17 cellular contexts compared by ENCODE assay signal in genomic region chr2:5507374-5507773, GRCh38.
"Had no signal": no experiment of that assay in that cellular context is flagged by ENCODE, and none has a peak within 500 bp of the region (broad histone marks: within the 10 kb centered on the region; RNA-seq: fewer than 3 reads in every experiment).

No MANE protein-coding gene starts in this region.

- H3K27me3 ChIP-seq: esophagus squamous epithelium, thyroid gland had no signal

- H3K36me3 ChIP-seq: esophagus squamous epithelium, thyroid gland had no signal

- H3K4me1 Mint-ChIP-seq: activated CD4-positive, alpha-beta T cell treated with anti-CD3 and anti-CD28 coated beads, Interleukin-2, amount 10 ng/mL, durations not matched to agents 24 days and 14 days; activated naive CD8-positive, alpha-beta T cell treated with anti-CD3 and anti-CD28 coated beads, Interleukin-2, amount 10 ng/mL, durations not matched to agents 7 days and 5 days; natural killer cell had no signal

- DNase-seq: activated CD4-positive, alpha-beta T cell treated with anti-CD3 and anti-CD28 coated beads, Interleukin-2, amount 10 ng/mL, durations not matched to agents 24 days and 14 days; activated CD8-positive, alpha-beta T cell treated with anti-CD3 and anti-CD28 coated beads for 36 hours; activated naive CD4-positive, alpha-beta T cell treated with Interleukin-2 at 50 U/mL for 16 hours; activated naive CD8-positive, alpha-beta T cell treated with anti-CD3 and anti-CD28 coated beads, Interleukin-2, amount 10 ng/mL, durations not matched to agents 7 days and 5 days; activated T-cell treated with anti-CD3 and anti-CD28 coated beads, Interleukin-2, amount 50 U/mL, for 24 hours; amygdala; dermis blood vessel endothelial cell; effector memory CD4-positive, alpha-beta T cell; esophagus squamous epithelium; natural killer cell; nucleus accumbens; retina; stimulated activated CD4-positive, alpha-beta T cell treated with anti-CD3 and anti-CD28 coated beads, Interleukin-2, amount 100 ng/mL, for 24 hours; stimulated activated naive CD4-positive, alpha-beta T cell treated with Interleukin-2 at 50 U/mL for 16 hours; T1000 had no signal

- H3K9me3 Mint-ChIP-seq: activated CD4-positive, alpha-beta T cell treated with anti-CD3 and anti-CD28 coated beads, Interleukin-2, amount 10 ng/mL, durations not matched to agents 24 days and 14 days; activated CD8-positive, alpha-beta T cell treated with anti-CD3 and anti-CD28 coated beads for 36 hours; activated naive CD8-positive, alpha-beta T cell treated with anti-CD3 and anti-CD28 coated beads, Interleukin-2, amount 10 ng/mL, durations not matched to agents 7 days and 5 days; activated T-helper 2 cell treated with anti-CD3 and anti-CD28 coated beads, Interferon-gamma antibody, Interleukin-2, Interleukin-4, amounts not matched to agents 10 μg/mL and 5 μg/mL and 100 μg/mL, durations not matched to agents 14 hours and 24 hours and 36 hours had no signal

- H3K27me3 Mint-ChIP-seq: activated CD4-positive, alpha-beta T cell treated with anti-CD3 and anti-CD28 coated beads, Interleukin-2, amount 10 ng/mL, durations not matched to agents 24 days and 14 days; activated CD8-positive, alpha-beta T cell treated with anti-CD3 and anti-CD28 coated beads for 36 hours; activated naive CD8-positive, alpha-beta T cell treated with anti-CD3 and anti-CD28 coated beads, Interleukin-2, amount 10 ng/mL, durations not matched to agents 7 days and 5 days; activated T-cell treated with anti-CD3 and anti-CD28 coated beads, Interleukin-2, amount 50 U/mL, for 24 hours had no signal

- H3K4me1 ChIP-seq: esophagus squamous epithelium had no signal

- H3K36me3 Mint-ChIP-seq: activated naive CD8-positive, alpha-beta T cell treated with anti-CD3 and anti-CD28 coated beads, Interleukin-2, amount 10 ng/mL, durations not matched to agents 7 days and 5 days; natural killer cell had no signal

- H3K4me3 Mint-ChIP-seq: activated CD4-positive, alpha-beta T cell treated with anti-CD3 and anti-CD28 coated beads, Interleukin-2, amount 10 ng/mL, durations not matched to agents 24 days and 14 days; activated CD8-positive, alpha-beta T cell treated with anti-CD3 and anti-CD28 coated beads for 36 hours; activated naive CD8-positive, alpha-beta T cell treated with anti-CD3 and anti-CD28 coated beads, Interleukin-2, amount 10 ng/mL, durations not matched to agents 7 days and 5 days; activated T-cell treated with anti-CD3 and anti-CD28 coated beads, Interleukin-2, amount 50 U/mL, for 24 hours; natural killer cell had no signal

- H3K27ac Mint-ChIP-seq: activated CD4-positive, alpha-beta T cell treated with anti-CD3 and anti-CD28 coated beads, Interleukin-2, amount 10 ng/mL, durations not matched to agents 24 days and 14 days; activated CD8-positive, alpha-beta T cell treated with anti-CD3 and anti-CD28 coated beads for 36 hours; activated naive CD8-positive, alpha-beta T cell treated with anti-CD3 and anti-CD28 coated beads, Interleukin-2, amount 10 ng/mL, durations not matched to agents 7 days and 5 days; activated T-cell treated with anti-CD3 and anti-CD28 coated beads, Interleukin-2, amount 50 U/mL, for 24 hours; activated T-helper 2 cell treated with anti-CD3 and anti-CD28 coated beads, Interferon-gamma antibody, Interleukin-2, Interleukin-4, amounts not matched to agents 10 μg/mL and 5 μg/mL and 100 μg/mL, durations not matched to agents 14 hours and 24 hours and 36 hours; natural killer cell had no signal

- H3K9me3 ChIP-seq: thyroid gland had no signal

- H3K27ac ChIP-seq: esophagus squamous epithelium, thyroid gland had no signal

- H3K4me3 ChIP-seq: esophagus squamous epithelium, thyroid gland had no signal
